In the genomic region with DNA sequence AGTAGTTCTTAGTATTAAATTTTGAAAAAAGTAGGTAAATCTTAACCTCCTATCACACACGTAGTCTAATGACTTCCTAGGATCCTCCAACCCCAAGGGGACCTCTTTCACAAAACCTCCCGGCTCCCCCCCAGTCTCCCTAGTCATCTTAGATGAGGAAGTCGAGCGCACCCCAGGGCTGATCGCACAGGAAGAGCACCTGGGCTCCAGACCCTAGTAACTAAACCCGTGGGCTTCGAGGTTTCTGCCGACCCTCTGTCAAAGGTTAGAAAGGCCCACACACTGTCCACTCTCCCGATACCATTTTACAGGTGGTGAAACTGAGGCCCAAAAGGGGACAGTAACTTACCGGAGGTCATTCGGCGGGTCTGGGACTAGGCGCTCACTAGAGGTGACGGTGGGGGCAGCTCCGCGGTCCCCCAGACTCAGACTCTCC, we compare ENCODE assay signal across 1 cellular context.
TF ChIP-seq lines count a peak whose summit lies in the region.

No MANE protein-coding gene starts in this region.

TF ChIP-seq in K562, 482 proteins besides CTCF, POLR2A, EP300 and RAD21 (continued from another document and continues in another):
- TF ChIP-seq, protein P1, sequence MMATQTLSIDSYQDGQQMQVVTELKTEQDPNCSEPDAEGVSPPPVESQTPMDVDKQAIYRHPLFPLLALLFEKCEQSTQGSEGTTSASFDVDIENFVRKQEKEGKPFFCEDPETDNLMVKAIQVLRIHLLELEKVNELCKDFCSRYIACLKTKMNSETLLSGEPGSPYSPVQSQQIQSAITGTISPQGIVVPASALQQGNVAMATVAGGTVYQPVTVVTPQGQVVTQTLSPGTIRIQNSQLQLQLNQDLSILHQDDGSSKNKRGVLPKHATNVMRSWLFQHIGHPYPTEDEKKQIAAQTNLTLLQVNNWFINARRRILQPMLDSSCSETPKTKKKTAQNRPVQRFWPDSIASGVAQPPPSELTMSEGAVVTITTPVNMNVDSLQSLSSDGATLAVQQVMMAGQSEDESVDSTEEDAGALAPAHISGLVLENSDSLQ (IDR thresholded peaks at IDR 0.05), result no peak
- TF ChIP-seq, protein P2, sequence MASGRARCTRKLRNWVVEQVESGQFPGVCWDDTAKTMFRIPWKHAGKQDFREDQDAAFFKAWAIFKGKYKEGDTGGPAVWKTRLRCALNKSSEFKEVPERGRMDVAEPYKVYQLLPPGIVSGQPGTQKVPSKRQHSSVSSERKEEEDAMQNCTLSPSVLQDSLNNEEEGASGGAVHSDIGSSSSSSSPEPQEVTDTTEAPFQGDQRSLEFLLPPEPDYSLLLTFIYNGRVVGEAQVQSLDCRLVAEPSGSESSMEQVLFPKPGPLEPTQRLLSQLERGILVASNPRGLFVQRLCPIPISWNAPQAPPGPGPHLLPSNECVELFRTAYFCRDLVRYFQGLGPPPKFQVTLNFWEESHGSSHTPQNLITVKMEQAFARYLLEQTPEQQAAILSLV (tag; IDR thresholded peaks at IDR 0.05), result no peak
- TF ChIP-seq DPF2 (IDR thresholded peaks at IDR 0.05) (no peak), SIX5 (IDR thresholded peaks at IDR 0.05; ENCODE audit: borderline replicate concordance in 1 of 2, insufficient read depth in 1 of 2, low read depth in 1 of 2, low read length in 2 of 2) (no peak), TAF1 (IDR thresholded peaks at IDR 0.05; ENCODE audit: control insufficient read depth, extremely low read depth, insufficient read depth, low read length, severe bottlenecking) (no peak), CCAR2 (IDR thresholded peaks at IDR 0.05; ENCODE audit: low read depth, low read length) (no peak), HCFC1 (IDR thresholded peaks at IDR 0.05; ENCODE audit: low read depth, low read length) (no peak), ZNF584 (CRISPR knock-in tag; IDR thresholded peaks at IDR 0.05; ENCODE audit: low read depth) (no peak), SP1 (CRISPR knock-in tag; IDR thresholded peaks at IDR 0.05) (no peak), ZBTB1 (CRISPR knock-in tag; IDR thresholded peaks at IDR 0.05; ENCODE audit: borderline replicate concordance, low read depth) (no peak), ZNF785 (CRISPR knock-in tag; IDR thresholded peaks at IDR 0.05) (no peak), CEBPG (CRISPR knock-in tag; IDR thresholded peaks at IDR 0.05) (no peak), CEBPG (tag; conservative IDR thresholded peaks at IDR 0.05 in 1 of 2, IDR thresholded peaks at IDR 0.05 in 1 of 2) (no peak), RFX5 (IDR thresholded peaks at IDR 0.05; ENCODE audit: low read depth, low read length) (no peak), SNIP1 (IDR thresholded peaks at IDR 0.05; ENCODE audit: low read depth) (no peak), SPI1 (IDR thresholded peaks at IDR 0.05; ENCODE audit: borderline replicate concordance, low read depth, low read length) (peak; percentile 83), NCOA6 (IDR thresholded peaks at IDR 0.05) (no peak), RBM25 (IDR thresholded peaks at IDR 0.05; ENCODE audit: low read depth, low read length, severe bottlenecking) (peak; percentile 79), GATAD2B (IDR thresholded peaks at IDR 0.05; ENCODE audit: borderline replicate concordance) (no peak), LCOR (CRISPR knock-in tag; IDR thresholded peaks at IDR 0.05) (0 out of 2 replicates have a peak, but pooled peaks have one; percentile 51), ZNF408 (CRISPR knock-in tag; IDR thresholded peaks at IDR 0.05; ENCODE audit: low read depth) (no peak), PCBP2 (IDR thresholded peaks at IDR 0.05; ENCODE audit: low read depth, low read length, poor library complexity, severe bottlenecking) (no peak)
- TF ChIP-seq, protein P3, sequence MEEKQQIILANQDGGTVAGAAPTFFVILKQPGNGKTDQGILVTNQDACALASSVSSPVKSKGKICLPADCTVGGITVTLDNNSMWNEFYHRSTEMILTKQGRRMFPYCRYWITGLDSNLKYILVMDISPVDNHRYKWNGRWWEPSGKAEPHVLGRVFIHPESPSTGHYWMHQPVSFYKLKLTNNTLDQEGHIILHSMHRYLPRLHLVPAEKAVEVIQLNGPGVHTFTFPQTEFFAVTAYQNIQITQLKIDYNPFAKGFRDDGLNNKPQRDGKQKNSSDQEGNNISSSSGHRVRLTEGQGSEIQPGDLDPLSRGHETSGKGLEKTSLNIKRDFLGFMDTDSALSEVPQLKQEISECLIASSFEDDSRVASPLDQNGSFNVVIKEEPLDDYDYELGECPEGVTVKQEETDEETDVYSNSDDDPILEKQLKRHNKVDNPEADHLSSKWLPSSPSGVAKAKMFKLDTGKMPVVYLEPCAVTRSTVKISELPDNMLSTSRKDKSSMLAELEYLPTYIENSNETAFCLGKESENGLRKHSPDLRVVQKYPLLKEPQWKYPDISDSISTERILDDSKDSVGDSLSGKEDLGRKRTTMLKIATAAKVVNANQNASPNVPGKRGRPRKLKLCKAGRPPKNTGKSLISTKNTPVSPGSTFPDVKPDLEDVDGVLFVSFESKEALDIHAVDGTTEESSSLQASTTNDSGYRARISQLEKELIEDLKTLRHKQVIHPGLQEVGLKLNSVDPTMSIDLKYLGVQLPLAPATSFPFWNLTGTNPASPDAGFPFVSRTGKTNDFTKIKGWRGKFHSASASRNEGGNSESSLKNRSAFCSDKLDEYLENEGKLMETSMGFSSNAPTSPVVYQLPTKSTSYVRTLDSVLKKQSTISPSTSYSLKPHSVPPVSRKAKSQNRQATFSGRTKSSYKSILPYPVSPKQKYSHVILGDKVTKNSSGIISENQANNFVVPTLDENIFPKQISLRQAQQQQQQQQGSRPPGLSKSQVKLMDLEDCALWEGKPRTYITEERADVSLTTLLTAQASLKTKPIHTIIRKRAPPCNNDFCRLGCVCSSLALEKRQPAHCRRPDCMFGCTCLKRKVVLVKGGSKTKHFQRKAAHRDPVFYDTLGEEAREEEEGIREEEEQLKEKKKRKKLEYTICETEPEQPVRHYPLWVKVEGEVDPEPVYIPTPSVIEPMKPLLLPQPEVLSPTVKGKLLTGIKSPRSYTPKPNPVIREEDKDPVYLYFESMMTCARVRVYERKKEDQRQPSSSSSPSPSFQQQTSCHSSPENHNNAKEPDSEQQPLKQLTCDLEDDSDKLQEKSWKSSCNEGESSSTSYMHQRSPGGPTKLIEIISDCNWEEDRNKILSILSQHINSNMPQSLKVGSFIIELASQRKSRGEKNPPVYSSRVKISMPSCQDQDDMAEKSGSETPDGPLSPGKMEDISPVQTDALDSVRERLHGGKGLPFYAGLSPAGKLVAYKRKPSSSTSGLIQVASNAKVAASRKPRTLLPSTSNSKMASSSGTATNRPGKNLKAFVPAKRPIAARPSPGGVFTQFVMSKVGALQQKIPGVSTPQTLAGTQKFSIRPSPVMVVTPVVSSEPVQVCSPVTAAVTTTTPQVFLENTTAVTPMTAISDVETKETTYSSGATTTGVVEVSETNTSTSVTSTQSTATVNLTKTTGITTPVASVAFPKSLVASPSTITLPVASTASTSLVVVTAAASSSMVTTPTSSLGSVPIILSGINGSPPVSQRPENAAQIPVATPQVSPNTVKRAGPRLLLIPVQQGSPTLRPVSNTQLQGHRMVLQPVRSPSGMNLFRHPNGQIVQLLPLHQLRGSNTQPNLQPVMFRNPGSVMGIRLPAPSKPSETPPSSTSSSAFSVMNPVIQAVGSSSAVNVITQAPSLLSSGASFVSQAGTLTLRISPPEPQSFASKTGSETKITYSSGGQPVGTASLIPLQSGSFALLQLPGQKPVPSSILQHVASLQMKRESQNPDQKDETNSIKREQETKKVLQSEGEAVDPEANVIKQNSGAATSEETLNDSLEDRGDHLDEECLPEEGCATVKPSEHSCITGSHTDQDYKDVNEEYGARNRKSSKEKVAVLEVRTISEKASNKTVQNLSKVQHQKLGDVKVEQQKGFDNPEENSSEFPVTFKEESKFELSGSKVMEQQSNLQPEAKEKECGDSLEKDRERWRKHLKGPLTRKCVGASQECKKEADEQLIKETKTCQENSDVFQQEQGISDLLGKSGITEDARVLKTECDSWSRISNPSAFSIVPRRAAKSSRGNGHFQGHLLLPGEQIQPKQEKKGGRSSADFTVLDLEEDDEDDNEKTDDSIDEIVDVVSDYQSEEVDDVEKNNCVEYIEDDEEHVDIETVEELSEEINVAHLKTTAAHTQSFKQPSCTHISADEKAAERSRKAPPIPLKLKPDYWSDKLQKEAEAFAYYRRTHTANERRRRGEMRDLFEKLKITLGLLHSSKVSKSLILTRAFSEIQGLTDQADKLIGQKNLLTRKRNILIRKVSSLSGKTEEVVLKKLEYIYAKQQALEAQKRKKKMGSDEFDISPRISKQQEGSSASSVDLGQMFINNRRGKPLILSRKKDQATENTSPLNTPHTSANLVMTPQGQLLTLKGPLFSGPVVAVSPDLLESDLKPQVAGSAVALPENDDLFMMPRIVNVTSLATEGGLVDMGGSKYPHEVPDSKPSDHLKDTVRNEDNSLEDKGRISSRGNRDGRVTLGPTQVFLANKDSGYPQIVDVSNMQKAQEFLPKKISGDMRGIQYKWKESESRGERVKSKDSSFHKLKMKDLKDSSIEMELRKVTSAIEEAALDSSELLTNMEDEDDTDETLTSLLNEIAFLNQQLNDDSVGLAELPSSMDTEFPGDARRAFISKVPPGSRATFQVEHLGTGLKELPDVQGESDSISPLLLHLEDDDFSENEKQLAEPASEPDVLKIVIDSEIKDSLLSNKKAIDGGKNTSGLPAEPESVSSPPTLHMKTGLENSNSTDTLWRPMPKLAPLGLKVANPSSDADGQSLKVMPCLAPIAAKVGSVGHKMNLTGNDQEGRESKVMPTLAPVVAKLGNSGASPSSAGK (IDR thresholded peaks at IDR 0.05), result no peak
- TF ChIP-seq, protein P4, sequence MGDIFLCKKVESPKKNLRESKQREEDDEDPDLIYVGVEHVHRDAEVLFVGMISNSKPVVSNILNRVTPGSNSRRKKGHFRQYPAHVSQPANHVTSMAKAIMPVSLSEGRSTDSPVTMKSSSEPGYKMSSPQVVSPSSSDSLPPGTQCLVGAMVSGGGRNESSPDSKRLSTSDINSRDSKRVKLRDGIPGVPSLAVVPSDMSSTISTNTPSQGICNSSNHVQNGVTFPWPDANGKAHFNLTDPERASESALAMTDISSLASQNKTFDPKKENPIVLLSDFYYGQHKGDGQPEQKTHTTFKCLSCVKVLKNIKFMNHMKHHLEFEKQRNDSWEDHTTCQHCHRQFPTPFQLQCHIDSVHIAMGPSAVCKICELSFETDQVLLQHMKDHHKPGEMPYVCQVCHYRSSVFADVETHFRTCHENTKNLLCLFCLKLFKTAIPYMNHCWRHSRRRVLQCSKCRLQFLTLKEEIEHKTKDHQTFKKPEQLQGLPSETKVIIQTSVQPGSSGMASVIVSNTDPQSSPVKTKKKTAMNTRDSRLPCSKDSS (IDR thresholded peaks at IDR 0.05; ENCODE audit: low read depth, partially characterized antibody), result no peak
- TF ChIP-seq, protein P5, sequence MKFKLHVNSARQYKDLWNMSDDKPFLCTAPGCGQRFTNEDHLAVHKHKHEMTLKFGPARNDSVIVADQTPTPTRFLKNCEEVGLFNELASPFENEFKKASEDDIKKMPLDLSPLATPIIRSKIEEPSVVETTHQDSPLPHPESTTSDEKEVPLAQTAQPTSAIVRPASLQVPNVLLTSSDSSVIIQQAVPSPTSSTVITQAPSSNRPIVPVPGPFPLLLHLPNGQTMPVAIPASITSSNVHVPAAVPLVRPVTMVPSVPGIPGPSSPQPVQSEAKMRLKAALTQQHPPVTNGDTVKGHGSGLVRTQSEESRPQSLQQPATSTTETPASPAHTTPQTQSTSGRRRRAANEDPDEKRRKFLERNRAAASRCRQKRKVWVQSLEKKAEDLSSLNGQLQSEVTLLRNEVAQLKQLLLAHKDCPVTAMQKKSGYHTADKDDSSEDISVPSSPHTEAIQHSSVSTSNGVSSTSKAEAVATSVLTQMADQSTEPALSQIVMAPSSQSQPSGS (CRISPR knock-in tag; IDR thresholded peaks at IDR 0.05), result no peak
- TF ChIP-seq, protein P6, sequence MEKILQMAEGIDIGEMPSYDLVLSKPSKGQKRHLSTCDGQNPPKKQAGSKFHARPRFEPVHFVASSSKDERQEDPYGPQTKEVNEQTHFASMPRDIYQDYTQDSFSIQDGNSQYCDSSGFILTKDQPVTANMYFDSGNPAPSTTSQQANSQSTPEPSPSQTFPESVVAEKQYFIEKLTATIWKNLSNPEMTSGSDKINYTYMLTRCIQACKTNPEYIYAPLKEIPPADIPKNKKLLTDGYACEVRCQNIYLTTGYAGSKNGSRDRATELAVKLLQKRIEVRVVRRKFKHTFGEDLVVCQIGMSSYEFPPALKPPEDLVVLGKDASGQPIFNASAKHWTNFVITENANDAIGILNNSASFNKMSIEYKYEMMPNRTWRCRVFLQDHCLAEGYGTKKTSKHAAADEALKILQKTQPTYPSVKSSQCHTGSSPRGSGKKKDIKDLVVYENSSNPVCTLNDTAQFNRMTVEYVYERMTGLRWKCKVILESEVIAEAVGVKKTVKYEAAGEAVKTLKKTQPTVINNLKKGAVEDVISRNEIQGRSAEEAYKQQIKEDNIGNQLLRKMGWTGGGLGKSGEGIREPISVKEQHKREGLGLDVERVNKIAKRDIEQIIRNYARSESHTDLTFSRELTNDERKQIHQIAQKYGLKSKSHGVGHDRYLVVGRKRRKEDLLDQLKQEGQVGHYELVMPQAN (IDR thresholded peaks at IDR 0.05; ENCODE audit: borderline replicate concordance), result 0 out of 2 replicates have a peak, but pooled peaks have one; percentile 31
- TF ChIP-seq, protein P7, sequence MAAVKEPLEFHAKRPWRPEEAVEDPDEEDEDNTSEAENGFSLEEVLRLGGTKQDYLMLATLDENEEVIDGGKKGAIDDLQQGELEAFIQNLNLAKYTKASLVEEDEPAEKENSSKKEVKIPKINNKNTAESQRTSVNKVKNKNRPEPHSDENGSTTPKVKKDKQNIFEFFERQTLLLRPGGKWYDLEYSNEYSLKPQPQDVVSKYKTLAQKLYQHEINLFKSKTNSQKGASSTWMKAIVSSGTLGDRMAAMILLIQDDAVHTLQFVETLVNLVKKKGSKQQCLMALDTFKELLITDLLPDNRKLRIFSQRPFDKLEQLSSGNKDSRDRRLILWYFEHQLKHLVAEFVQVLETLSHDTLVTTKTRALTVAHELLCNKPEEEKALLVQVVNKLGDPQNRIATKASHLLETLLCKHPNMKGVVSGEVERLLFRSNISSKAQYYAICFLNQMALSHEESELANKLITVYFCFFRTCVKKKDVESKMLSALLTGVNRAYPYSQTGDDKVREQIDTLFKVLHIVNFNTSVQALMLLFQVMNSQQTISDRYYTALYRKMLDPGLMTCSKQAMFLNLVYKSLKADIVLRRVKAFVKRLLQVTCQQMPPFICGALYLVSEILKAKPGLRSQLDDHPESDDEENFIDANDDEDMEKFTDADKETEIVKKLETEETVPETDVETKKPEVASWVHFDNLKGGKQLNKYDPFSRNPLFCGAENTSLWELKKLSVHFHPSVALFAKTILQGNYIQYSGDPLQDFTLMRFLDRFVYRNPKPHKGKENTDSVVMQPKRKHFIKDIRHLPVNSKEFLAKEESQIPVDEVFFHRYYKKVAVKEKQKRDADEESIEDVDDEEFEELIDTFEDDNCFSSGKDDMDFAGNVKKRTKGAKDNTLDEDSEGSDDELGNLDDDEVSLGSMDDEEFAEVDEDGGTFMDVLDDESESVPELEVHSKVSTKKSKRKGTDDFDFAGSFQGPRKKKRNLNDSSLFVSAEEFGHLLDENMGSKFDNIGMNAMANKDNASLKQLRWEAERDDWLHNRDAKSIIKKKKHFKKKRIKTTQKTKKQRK (IDR thresholded peaks at IDR 0.05; ENCODE audit: borderline replicate concordance, low read depth, low read length), result no peak
- TF ChIP-seq, protein P8, sequence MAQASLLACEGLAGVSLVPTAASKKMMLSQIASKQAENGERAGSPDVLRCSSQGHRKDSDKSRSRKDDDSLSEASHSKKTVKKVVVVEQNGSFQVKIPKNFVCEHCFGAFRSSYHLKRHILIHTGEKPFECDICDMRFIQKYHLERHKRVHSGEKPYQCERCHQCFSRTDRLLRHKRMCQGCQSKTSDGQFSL (CRISPR knock-in tag; IDR thresholded peaks at IDR 0.05), result peak; percentile 76
- TF ChIP-seq, protein P8 (tag; IDR thresholded peaks at IDR 0.05), result peak in 1 of 2 experiments; percentile 62; a peak in 2 of 4 replicates
- TF ChIP-seq, protein P9, sequence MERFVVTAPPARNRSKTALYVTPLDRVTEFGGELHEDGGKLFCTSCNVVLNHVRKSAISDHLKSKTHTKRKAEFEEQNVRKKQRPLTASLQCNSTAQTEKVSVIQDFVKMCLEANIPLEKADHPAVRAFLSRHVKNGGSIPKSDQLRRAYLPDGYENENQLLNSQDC (CRISPR knock-in tag; IDR thresholded peaks at IDR 0.05), result no peak
